ENCODE assay signal across 8 cellular contexts in genomic region chr4:140152015-140152703, GRCh38. TPM values are rescaled to one million over a fixed set of nuclear protein-coding genes. Genes with fewer than 3 reads are reported as not detected.
DNase-seq lines count a peak whose midpoint lies in the region; ATAC-seq and TF ChIP-seq lines count a peak whose summit lies in the region.

No MANE protein-coding gene starts in this region.

- H3K36me3 ChIP-seq in OCI-LY1 (ENCODE audit: insufficient read depth, low read length): no peaks in the 10 kb centered on the region
- H3K36me3 ChIP-seq in fibroblast of lung (ENCODE audit: control insufficient read depth, insufficient read depth, low read length): no peaks in the 10 kb centered on the region

- peak overlapping the region; percentile 71; the same call in 1 of the 2 replicates for H3K9ac ChIP-seq in OCI-LY1 (ENCODE audit: low read length)
- peak overlapping the region; percentile 85 for H3K9ac ChIP-seq in fibroblast of lung (ENCODE audit: insufficient read depth, low read length)

- H3K4me3 Mint-ChIP-seq in natural killer cell treated with Interleukin-12 subunit alpha and Interleukin-12 subunit beta and Interleukin-15 and Interleukin-18, amount 100 ng/mL, for 72 hours: peak overlapping the region; percentile 87

- H3K9me3 ChIP-seq in OCI-LY1 (ENCODE audit: low read length): no peaks in the 10 kb centered on the region
- no peaks in the 10 kb centered on the region for H3K9me3 ChIP-seq in fibroblast of lung (ENCODE audit: control insufficient read depth, insufficient read depth, low read depth, low read length)

- no peaks in the 10 kb centered on the region for H3K36me3 Mint-ChIP-seq in natural killer cell treated with Interleukin-12 subunit alpha and Interleukin-12 subunit beta and Interleukin-15 and Interleukin-18, amount 100 ng/mL, for 72 hours

- peak; percentile 51 to 57 for ATAC-seq in natural killer cell treated with Interleukin-12 subunit alpha and Interleukin-12 subunit beta and Interleukin-15 and Interleukin-18, amount 100 ng/mL, for 72 hours
- peak; percentile 58 for ATAC-seq in stimulated activated naive CD8-positive, alpha-beta T cell treated with anti-CD3 and anti-CD28 coated beads, Interleukin-15, Interleukin-2, amounts not matched to agents 100 U/mL and 50 U/mL, for 24 hours
- ATAC-seq in HG03159 (IDR thresholded peaks at IDR 0.05; ENCODE audit: unreplicated experiment): no peak

- H3K27me3 ChIP-seq in OCI-LY1 (ENCODE audit: insufficient read depth, low read length) (no peaks in the 10 kb centered on the region), fibroblast of lung (ENCODE audit: control insufficient read depth, insufficient read depth, low read length) (no peaks in the 10 kb centered on the region)

- H3K4me3 ChIP-seq in AG04449 (ENCODE audit: low read depth, low read length) (peak overlapping the region; percentile 79), HFF-Myc (replicated peaks; ENCODE audit: low read depth, low read length) (peak overlapping the region; percentile 88), OCI-LY1 (ENCODE audit: low read depth, low read length, poor library complexity, severe bottlenecking) (peak overlapping the region; percentile 75), fibroblast of lung (replicated peaks in 1 of 4; ENCODE audit: control extremely low read depth in 1 of 4, insufficient read depth in 1 of 4, low read depth in 3 of 4, low read length in 4 of 4) (peak overlapping the region; percentile 85 to 99 (median 97))

- H2AFZ ChIP-seq in OCI-LY1 (ENCODE audit: low read length) (no peak overlapping the region), fibroblast of lung (ENCODE audit: low read length) (peak overlapping the region; percentile 91)

- DNase-seq in AG04449 (ENCODE audit: low read depth, low spot score) (no peak), HFF-Myc (ENCODE audit: extremely low read depth, low read depth) (no peak), fibroblast of lung (ENCODE audit: low read depth in 2 of 2) (no peak)
- peak; percentile 79 to 81 for DNase-seq in activated T-cell treated with anti-CD3 and anti-CD28 coated beads, Interleukin-2, amount 50 U/mL, for 48 hours
- no peak for DNase-seq in natural killer cell treated with Interleukin-12 subunit alpha and Interleukin-12 subunit beta and Interleukin-15 and Interleukin-18, amount 100 ng/mL, for 72 hours (ENCODE audit: low spot score)
- DNase-seq in stimulated activated naive CD8-positive, alpha-beta T cell treated with anti-CD3 and anti-CD28 coated beads, Interleukin-15, Interleukin-2, amounts not matched to agents 100 U/mL and 50 U/mL, for 24 hours: peak; percentile 82

- no peaks in the 10 kb centered on the region for H3K9me3 Mint-ChIP-seq in natural killer cell treated with Interleukin-12 subunit alpha and Interleukin-12 subunit beta and Interleukin-15 and Interleukin-18, amount 100 ng/mL, for 72 hours

- H3K4me2 ChIP-seq in OCI-LY1 (ENCODE audit: low read length) (peak overlapping the region; percentile 96), fibroblast of lung (ENCODE audit: extremely low read depth, insufficient read depth, low read length) (peak overlapping the region; percentile 95)

- no peaks in the 10 kb centered on the region for H3K79me2 ChIP-seq in OCI-LY1 (ENCODE audit: insufficient read depth, low read length)
- H3K79me2 ChIP-seq in fibroblast of lung (ENCODE audit: control insufficient read depth, insufficient read depth, low read length): no peaks in the 10 kb centered on the region

- H3K27me3 Mint-ChIP-seq in natural killer cell treated with Interleukin-12 subunit alpha and Interleukin-12 subunit beta and Interleukin-15 and Interleukin-18, amount 100 ng/mL, for 72 hours: peaks cover 12 to 29% of the 10 kb centered on the region in 2 donors

- no peaks in the 10 kb centered on the region for H3F3A ChIP-seq in OCI-LY1 (ENCODE audit: insufficient read depth, low read length)

- H3K4me1 ChIP-seq in OCI-LY1 (ENCODE audit: insufficient read depth, low read length, severe bottlenecking) (peaks cover 47% of the 10 kb centered on the region), fibroblast of lung (ENCODE audit: control insufficient read depth, extremely low read depth, insufficient read depth, low read length) (no peaks in the 10 kb centered on the region)

- H4K20me1 ChIP-seq in OCI-LY1 (ENCODE audit: insufficient read depth, low read length) (no peaks in the 10 kb centered on the region), fibroblast of lung (ENCODE audit: control insufficient read depth, extremely low read depth, insufficient read depth, low read length) (no peaks in the 10 kb centered on the region)

- H3K4me1 Mint-ChIP-seq in natural killer cell treated with Interleukin-12 subunit alpha and Interleukin-12 subunit beta and Interleukin-15 and Interleukin-18, amount 100 ng/mL, for 72 hours (ENCODE audit: low read depth in 2 of 2): peaks cover 26% of the 10 kb centered on the region in 2 donors

- CTCF ChIA-PET in AG04449 (lab: Yijun Ruan, JAX): interaction anchor here (0.9 to 2.9 kb wide), 4 partner anchors 29 to 100 kb away, joined by 3 to 11 read pairs (median 6); no protein-coding TSS in a partner anchor

- no peaks in the 10 kb centered on the region for H3K9me2 ChIP-seq in OCI-LY1 (ENCODE audit: low read depth, low read length)

- POLR2A ChIA-PET in AG04449 (lab: Yijun Ruan, JAX): interaction anchor here (3.4 kb wide), 1 partner anchor 100 kb away, joined by 10 read pairs; no protein-coding TSS in a partner anchor

- TF ChIP-seq CTCF in AG04449 (IDR thresholded peaks at IDR 0.05; ENCODE audit: insufficient read depth, low read length, missing control alignments): peak; percentile 26
- no peak for TF ChIP-seq CTCF in HFF-Myc (IDR thresholded peaks at IDR 0.05; ENCODE audit: low read depth, low read length, missing control alignments)
- peak; percentile 7; the same call in 1 of the 2 replicates for TF ChIP-seq CTCF in OCI-LY1 (IDR thresholded peaks at IDR 0.05; ENCODE audit: low read length)
- TF ChIP-seq CTCF in fibroblast of lung (conservative IDR thresholded peaks at IDR 0.05 in 1 of 2, IDR thresholded peaks at IDR 0.05 in 1 of 2; ENCODE audit: low read depth in 1 of 2, low read length in 2 of 2): peak in 1 of 2 donors; percentile 7

- H3K27ac ChIP-seq in OCI-LY1 (ENCODE audit: low read depth, low read length, poor library complexity, severe bottlenecking) (peak overlapping the region; percentile 75), fibroblast of lung (ENCODE audit: insufficient read depth, low read length) (peak overlapping the region; percentile 97)

- H3K27ac Mint-ChIP-seq in natural killer cell treated with Interleukin-12 subunit alpha and Interleukin-12 subunit beta and Interleukin-15 and Interleukin-18, amount 100 ng/mL, for 72 hours: no peak overlapping the region

RNA-seq across cellular contexts. Expression of gene MAML3, which starts 1.8 kb away (rescaled TPM):
- 2.0 and 2.1 TPM in 2 replicates for total RNA-seq in fibroblast of lung
- polyA plus RNA-seq in fibroblast of lung: 2.6 and 2.8 TPM in 2 replicates
- polyA plus RNA-seq in fibroblast of lung (2012): 1.2 and 1.9 TPM in 2 replicates
- polyA minus RNA-seq in fibroblast of lung (ENCODE audit: low replicate concordance): 1.3 and 3.6 TPM in 2 replicates
- 1 to 10 TPM in 1 of 2 donors, under 1 TPM in 1; 0.40 to 1.3 TPM for total RNA-seq in natural killer cell treated with Interleukin-12 subunit alpha and Interleukin-12 subunit beta and Interleukin-15 and Interleukin-18, amount 100 ng/mL, for 72 hours

Comparison
In these comparisons a context has a peak if more than half of its experiments do, and no peak if none do; other contexts are left out.
1. DNase-seq: peak in activated T-cell treated with anti-CD3 and anti-CD28 coated beads, Interleukin-2, amount 50 U/mL, for 48 hours (2 of 2) and stimulated activated naive CD8-positive, alpha-beta T cell treated with anti-CD3 and anti-CD28 coated beads, Interleukin-15, Interleukin-2, amounts not matched to agents 100 U/mL and 50 U/mL, for 24 hours (single experiment); none in AG04449 (single experiment), HFF-Myc (single experiment), fibroblast of lung (0 of 2) and natural killer cell treated with Interleukin-12 subunit alpha and Interleukin-12 subunit beta and Interleukin-15 and Interleukin-18, amount 100 ng/mL, for 72 hours (single experiment).
2. Peak in every context shown above with its lines, with median percentiles within 50 percentile points of each other: H3K4me3 ChIP-seq.